Comparison of ENCODE assay signal across 7 cellular contexts in genomic region chr4:1012031-1012739, GRCh38. TPM values are rescaled to one million over a fixed set of nuclear protein-coding genes. Genes with fewer than 3 reads are reported as not detected.
A peak's percentile ranks its signal among the peaks of the same experiment; 100 is the strongest.
DNase-seq lines count a peak whose midpoint lies in the region; ATAC-seq and TF ChIP-seq lines count a peak whose summit lies in the region.

No MANE protein-coding gene starts in this region.

- no peak overlapping the region for H2AK5ac ChIP-seq in H9 (ENCODE audit: insufficient read length, low read length)

- H3K9ac ChIP-seq in H9 (ENCODE audit: extremely low read depth, insufficient read length, low read length): no peak overlapping the region

- H3K56ac ChIP-seq in H9 (ENCODE audit: insufficient read length, low read depth, low read length): no peak overlapping the region

- no peak overlapping the region for H2AFZ ChIP-seq in H9 (ENCODE audit: low read length)

- H4K8ac ChIP-seq in H9 (replicated peaks; ENCODE audit: insufficient read length, low read depth, low read length): no peak overlapping the region

- peak overlapping the region; percentile 53 to 63; a peak in 3 of 5 replicates for H3K4me3 Mint-ChIP-seq in H9

- H3T11ph ChIP-seq in H9 (ENCODE audit: low read length): no peak overlapping the region

- no peaks in the 10 kb centered on the region for H3K79me1 ChIP-seq in H9 (ENCODE audit: insufficient read depth, low read depth, low read length, poor library complexity, severe bottlenecking)

- H3K9me3 ChIP-seq in H9 (ENCODE audit: control insufficient read depth, low read depth, low read length) (no peaks in the 10 kb centered on the region), lower lobe of right lung (no peaks in the 10 kb centered on the region), testis (no peaks in the 10 kb centered on the region)

- peaks cover 0 to 4% of the 10 kb centered on the region in 2 experiments; a peak in 2 of 5 replicates for H3K9me3 Mint-ChIP-seq in H9

- no peaks in the 10 kb centered on the region for H3K4me1 ChIP-seq in H9 (ENCODE audit: insufficient read depth, low read length)
- peaks cover 30% of the 10 kb centered on the region for H3K4me1 ChIP-seq in lower lobe of right lung
- H3K4me1 ChIP-seq in testis: peaks cover 20% of the 10 kb centered on the region

- no peak overlapping the region for H2BK5ac ChIP-seq in H9 (ENCODE audit: insufficient read length, low read length)

- H3K4me3 ChIP-seq in brain microvascular endothelial cell (ENCODE audit: low read depth, low read length) (peak overlapping the region; percentile 57), lower lobe of right lung (peak overlapping the region; percentile 65), testis (peak overlapping the region; percentile 39)

- no peak overlapping the region for H3K23ac ChIP-seq in H9 (ENCODE audit: insufficient read length, low read depth, low read length)

- H2BK20ac ChIP-seq in H9 (ENCODE audit: low read depth, low read length, poor library complexity, severe bottlenecking): no peak overlapping the region

- no peak for TF ChIP-seq CTCF in H9 (conservative IDR thresholded peaks at IDR 0.05)
- TF ChIP-seq CTCF in brain microvascular endothelial cell (IDR thresholded peaks at IDR 0.05; ENCODE audit: low read depth, low read length, missing control alignments): no peak
- TF ChIP-seq CTCF in lower lobe of right lung (IDR thresholded peaks at IDR 0.05): no peak
- TF ChIP-seq CTCF in testis (IDR thresholded peaks at IDR 0.05): no peak

- 0 out of 2 replicates have a peak overlapping the region, but pooled peaks have one; percentile 57 for H3K14ac ChIP-seq in H9 (ENCODE audit: insufficient read depth, low read length)

- in situ Hi-C loops in brain microvascular endothelial cell (cut with HindIII; ENCODE audit: low pct_ligation_motif_present, low sequenced_read_pairs): no loop called here

- WGBS in H9 (ENCODE audit: extremely low coverage, insufficient read length, low lambda C conversion rate): no CpG with 5 or more reads among the region's 69 CpGs
- 23% methylated on average over 29 of the region's 69 CpGs; no CpG with 5 or more reads in 1 of the 2 donors for WGBS in testis, 2 donors

- H3K4me1 Mint-ChIP-seq in H9: peaks cover 11 to 12% of the 10 kb centered on the region in 2 experiments

- no peak for TF ChIP-seq POLR2A in testis (IDR thresholded peaks at IDR 0.05)

- H3K18ac ChIP-seq in H9 (ENCODE audit: insufficient read length, low read depth, low read length): peak overlapping the region; percentile 58

- peaks cover 31% of the 10 kb centered on the region for H3K27me3 Mint-ChIP-seq in H9 (ENCODE audit: low read depth)

- intact Hi-C loops in lower lobe of right lung (cut with DNase I) (no loop called here), testis (cut with DNase I; ENCODE audit: low total_unique reads) (no loop called here)

- DNase-seq in H9: no peak
- no peak for DNase-seq in brain microvascular endothelial cell
- peak; percentile 67 for DNase-seq in lower lobe of right lung
- no peak for DNase-seq in testis
- DNase-seq in putamen (ENCODE audit: low spot score): no peak
- DNase-seq in NCI-H1436 treated with DMSO at 0.1 percent for 48 hours (lab: John Stamatoyannopoulos, UW): no peak

- H3K36me3 ChIP-seq in brain microvascular endothelial cell (replicated peaks) (peaks cover 4% of the 10 kb centered on the region), lower lobe of right lung (no peaks in the 10 kb centered on the region), testis (ENCODE audit: low read depth, missing control alignments) (no peaks in the 10 kb centered on the region)

- ATAC-seq in SK-N-SH treated with all-trans-retinoic acid at 6 μM for 48 hours (no peak), lower lobe of right lung (peak in 1 of 2 donors; percentile 1)

- no peak overlapping the region for H2BK15ac ChIP-seq in H9 (ENCODE audit: low read depth, low read length)

- no peak overlapping the region for H2BK120ac ChIP-seq in H9 (ENCODE audit: low read depth, low read length, poor library complexity, severe bottlenecking)

- H3K4ac ChIP-seq in H9 (ENCODE audit: low read depth, low read length): no peak overlapping the region

- no peak overlapping the region; a peak in 1 of 7 replicates for H3K27ac Mint-ChIP-seq in H9

- no peak overlapping the region for H2BK12ac ChIP-seq in H9 (ENCODE audit: insufficient read length, low read depth, low read length)

- no peaks in the 10 kb centered on the region for H3K79me2 ChIP-seq in H9 (ENCODE audit: insufficient read depth, low read length)

- H3K27ac ChIP-seq in H9 (ENCODE audit: insufficient read length, low read depth, low read length) (no peak overlapping the region), brain microvascular endothelial cell (no peak overlapping the region), lower lobe of right lung (no peak overlapping the region), testis (no peak overlapping the region)

- H3K36me3 Mint-ChIP-seq in H9 (ENCODE audit: insufficient read depth in 1 of 3, low read depth in 3 of 3): peaks cover 0 to 4% (median 0%) of the 10 kb centered on the region in 3 experiments; a peak in 2 of 7 replicates

- H3K27me3 ChIP-seq in H9 (ENCODE audit: insufficient read depth, low read length) (peaks cover 22% of the 10 kb centered on the region; the same call in 1 of the 2 replicates), brain microvascular endothelial cell (replicated peaks) (peaks cover 14% of the 10 kb centered on the region), lower lobe of right lung (ENCODE audit: low read depth) (peaks cover 12% of the 10 kb centered on the region), testis (no peaks in the 10 kb centered on the region)

- peak overlapping the region; percentile 34 for H3K4me2 ChIP-seq in H9 (ENCODE audit: insufficient read depth, insufficient read length, low read length)

- no peak overlapping the region for H4K5ac ChIP-seq in H9 (ENCODE audit: insufficient read length, low read depth, low read length)

- H3K23me2 ChIP-seq in H9 (ENCODE audit: insufficient read length, low read depth, low read length, poor library complexity, severe bottlenecking): peaks cover 14% of the 10 kb centered on the region

- H4K91ac ChIP-seq in H9 (ENCODE audit: insufficient read length, low read depth, low read length): no peak overlapping the region

- H4K20me1 ChIP-seq in H9 (ENCODE audit: control insufficient read depth, insufficient read depth, insufficient read length): no peaks in the 10 kb centered on the region

TF ChIP-seq in SK-N-SH treated with all-trans-retinoic acid at 6 μM for 48 hours, 23 proteins besides CTCF, POLR2A, EP300 and RAD21 (continues in another document):
- TF ChIP-seq CREB5 (CRISPR knock-in tag; IDR thresholded peaks at IDR 0.05; ENCODE audit: low read depth): no peak
- no peak for TF ChIP-seq OSR1 (CRISPR knock-in tag; IDR thresholded peaks at IDR 0.05)
- TF ChIP-seq SNAI2 (CRISPR knock-in tag; IDR thresholded peaks at IDR 0.05): no peak
- no peak for TF ChIP-seq ZFP3 (CRISPR knock-in tag; IDR thresholded peaks at IDR 0.05)
- TF ChIP-seq ZNF8 (CRISPR knock-in tag; IDR thresholded peaks at IDR 0.05): no peak
- peak; percentile 55; the same call in 1 of the 2 replicates for TF ChIP-seq PATZ1 (CRISPR knock-in tag; IDR thresholded peaks at IDR 0.05; ENCODE audit: borderline replicate concordance)

RNA-seq across cellular contexts. Expression of gene FGFRL1, which starts 0.8 kb away (rescaled TPM):
- total RNA-seq in H9 (2021): 25.8 and 26.1 TPM in 2 replicates
- 23.4 TPM for total RNA-seq in lower lobe of right lung
- total RNA-seq in testis: 10 to 100 TPM; 13.7 to 25.6 TPM
- polyA plus RNA-seq in testis (ENCODE audit: insufficient read depth, low read depth, low replicate concordance): 14.4 TPM

RNA-seq across cellular contexts. Expression of gene SLC26A1, which starts 19.0 kb away (rescaled TPM):
- total RNA-seq in H9 (2021) (0.09 and 0.13 TPM in 2 replicates), lower lobe of right lung (1.0 TPM), testis (1 to 10 TPM in 1 of 2 donors, under 1 TPM in 1; 0.99 to 2.0 TPM)
- polyA plus RNA-seq in testis (ENCODE audit: insufficient read depth, low read depth, low replicate concordance): 0.51 TPM

RNA-seq across cellular contexts. Expression of gene IDUA, which starts 25.3 kb away (rescaled TPM):
- 9.4 and 14.5 TPM in 2 replicates for total RNA-seq in H9 (2021)
- total RNA-seq in lower lobe of right lung: 46.0 TPM
- 10 to 100 TPM; 35.7 to 39.4 TPM for total RNA-seq in testis
- 8.9 TPM for polyA plus RNA-seq in testis (ENCODE audit: insufficient read depth, low read depth, low replicate concordance)

RNA-seq across cellular contexts. Expression of gene DGKQ, which starts 38.8 kb away (rescaled TPM):
- 11.4 and 12.4 TPM in 2 replicates for total RNA-seq in H9 (2021)
- 18.8 TPM for total RNA-seq in lower lobe of right lung
- total RNA-seq in testis: 10 to 100 TPM; 20.7 to 22.7 TPM
- polyA plus RNA-seq in testis (ENCODE audit: insufficient read depth, low read depth, low replicate concordance): 10.8 TPM
